In the genomic region with DNA sequence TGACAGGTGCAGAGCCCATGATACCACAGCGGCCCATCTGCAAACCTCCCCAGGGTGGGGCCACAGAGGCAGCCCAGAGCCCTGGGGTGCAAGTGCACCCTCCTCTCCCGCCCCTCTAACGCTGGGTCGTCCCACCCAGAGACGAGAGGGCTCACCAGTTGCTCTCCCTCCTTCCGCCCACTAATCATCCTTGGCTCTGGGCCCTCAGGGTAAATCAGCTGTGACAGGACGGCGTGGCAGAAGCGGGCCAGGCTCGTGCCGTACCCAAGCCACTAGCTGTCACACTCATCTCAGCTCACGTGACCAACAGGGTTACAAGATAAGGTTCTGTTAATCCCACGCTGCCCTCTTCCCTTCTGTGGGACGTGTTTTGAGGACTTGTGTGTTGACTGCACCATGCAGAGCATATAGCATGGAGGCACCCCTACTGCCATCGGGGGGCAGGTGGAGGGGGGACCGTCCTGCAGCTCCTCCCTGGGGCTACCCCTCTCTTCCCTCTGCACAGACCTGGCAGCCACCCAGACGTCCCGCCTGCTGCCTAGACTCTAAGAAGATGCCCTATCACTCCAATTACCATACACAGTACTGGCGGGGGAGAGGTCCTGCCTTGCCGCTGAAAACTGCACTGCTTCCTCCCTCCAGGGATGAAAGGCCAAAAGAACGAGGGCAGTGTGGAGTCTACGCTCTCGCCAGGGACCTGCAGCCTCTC, we compare ENCODE assay signal across 8 cellular contexts. TPM values are rescaled to one million over a fixed set of nuclear protein-coding genes. Genes with fewer than 3 reads are reported as not detected.
A peak's percentile ranks its signal among the peaks of the same experiment; 100 is the strongest.
DNase-seq lines count a peak whose midpoint lies in the region; ATAC-seq and TF ChIP-seq lines count a peak whose summit lies in the region.

No MANE protein-coding gene starts in this region.

- H3K4me3 Mint-ChIP-seq in activated naive CD8-positive, alpha-beta T cell, result peak overlapping the region; percentile 91

- H3K27me3 Mint-ChIP-seq in activated naive CD8-positive, alpha-beta T cell, result no peaks in the 10 kb centered on the region

- CTCF ChIA-PET in AG04449 (lab: Yijun Ruan, JAX), result interaction anchor here (1.2 to 6.0 kb wide), 6 partner anchors 13 to 58 kb away, joined by 4 to 94 read pairs (median 8); no protein-coding TSS in a partner anchor

- no peaks in the 10 kb centered on the region for H3K36me3 ChIP-seq in skeletal muscle tissue (ENCODE audit: control insufficient read depth in 3 of 3, insufficient read depth in 3 of 3, low read length in 3 of 3)

- ATAC-seq in GM18861 (IDR thresholded peaks at IDR 0.05; ENCODE audit: unreplicated experiment) (peak; percentile 29), right cardiac atrium (peak; percentile 56 to 65), GM19452 (IDR thresholded peaks at IDR 0.05; ENCODE audit: unreplicated experiment) (no peak)

- DNase-seq in AG04449 (ENCODE audit: low read depth, low spot score) (no peak), HT1080 (ENCODE audit: low read depth) (peak; percentile 56), SK-N-DZ (ENCODE audit: low spot score) (peak; percentile 55), right cardiac atrium (peak; percentile 54 to 80 (median 78))

- no peaks in the 10 kb centered on the region for H3K9me3 Mint-ChIP-seq in activated naive CD8-positive, alpha-beta T cell (ENCODE audit: low read depth)

- H3K36me3 Mint-ChIP-seq in activated naive CD8-positive, alpha-beta T cell, result peaks cover 3% of the 10 kb centered on the region

- H3K4me3 ChIP-seq in AG04449 (ENCODE audit: low read depth, low read length), result peak overlapping the region; percentile 59
- peak overlapping the region; percentile 98 for H3K4me3 ChIP-seq in right cardiac atrium (ENCODE audit: low read length)
- peak overlapping the region; percentile 78 to 81 (median 79) for H3K4me3 ChIP-seq in skeletal muscle tissue (ENCODE audit: low read length in 3 of 3)

- H3K27ac Mint-ChIP-seq in activated naive CD8-positive, alpha-beta T cell, result peak overlapping the region; percentile 99

- intact Hi-C loops in right cardiac atrium (cut with DNase I), result no loop called here

- peak overlapping the region; percentile 63 for H3K27ac ChIP-seq in right cardiac atrium (ENCODE audit: low read length)
- peak overlapping the region; percentile 91 for H3K27ac ChIP-seq in skeletal muscle tissue (ENCODE audit: low read depth, low read length)

- peak overlapping the region; percentile 83 to 88 (median 87) for H3K9ac ChIP-seq in skeletal muscle tissue (ENCODE audit: low read depth in 1 of 3, low read length in 3 of 3)

- H3K9me3 ChIP-seq in right cardiac atrium (ENCODE audit: control insufficient read depth, low read length) (no peaks in the 10 kb centered on the region), skeletal muscle tissue (ENCODE audit: control insufficient read depth in 3 of 3, low read length in 3 of 3) (no peaks in the 10 kb centered on the region)

- H3K4me1 ChIP-seq in right cardiac atrium (ENCODE audit: control insufficient read depth, insufficient read depth, low read length) (peaks cover 11% of the 10 kb centered on the region), skeletal muscle tissue (ENCODE audit: control insufficient read depth in 3 of 3, insufficient read depth in 3 of 3, low read length in 3 of 3) (peaks cover 32 to 41% (median 38%) of the 10 kb centered on the region in 3 donors)

- peaks cover 49% of the 10 kb centered on the region for H3K4me1 Mint-ChIP-seq in activated naive CD8-positive, alpha-beta T cell (ENCODE audit: low read depth)

- H3K27me3 ChIP-seq in right cardiac atrium (ENCODE audit: control insufficient read depth, insufficient read depth) (no peaks in the 10 kb centered on the region), skeletal muscle tissue (ENCODE audit: control insufficient read depth in 3 of 3, insufficient read depth in 3 of 3, low read length in 3 of 3) (no peaks in the 10 kb centered on the region)

- WGBS in right cardiac atrium, result 8% methylated on average over 23 of the region's 23 CpGs

- POLR2A ChIA-PET in AG04449 (lab: Yijun Ruan, JAX), result no interaction called here

- no peak for TF ChIP-seq CTCF in AG04449 (IDR thresholded peaks at IDR 0.05; ENCODE audit: insufficient read depth, low read length, missing control alignments)

RNA-seq across cellular contexts. Expression of a gene that starts 0.5 kb away (rescaled TPM):
- 31.7 and 33.3 TPM in 2 replicates for total RNA-seq in HT1080 (2014; rRNA removed; shearing (Covaris generic))
- 23.3 and 25.5 TPM in 2 replicates for polyA plus RNA-seq in HT1080 (2015; cell fraction: cytosol; rRNA removed)
- 114 and 124 TPM in 2 replicates for polyA plus RNA-seq in HT1080 (2015; cell fraction: nucleus; rRNA removed)
- polyA plus RNA-seq in SK-N-DZ (2014; cell fraction: cytosol; rRNA removed), result 9.0 and 13.8 TPM in 2 replicates
- 39.4 and 56.8 TPM in 2 replicates for polyA plus RNA-seq in SK-N-DZ (2014; cell fraction: nucleus; rRNA removed)
- total RNA-seq in right cardiac atrium (100 to 1,000 TPM in 1 of 4 donors, 10 to 100 TPM in 3; 74.7 to 162 (median 84.2) TPM), skeletal muscle tissue (9.9 TPM)
- 40.1 TPM for polyA plus RNA-seq in right cardiac atrium
